Comparison of ENCODE assay signal across 8 cellular contexts in the genomic region with DNA sequence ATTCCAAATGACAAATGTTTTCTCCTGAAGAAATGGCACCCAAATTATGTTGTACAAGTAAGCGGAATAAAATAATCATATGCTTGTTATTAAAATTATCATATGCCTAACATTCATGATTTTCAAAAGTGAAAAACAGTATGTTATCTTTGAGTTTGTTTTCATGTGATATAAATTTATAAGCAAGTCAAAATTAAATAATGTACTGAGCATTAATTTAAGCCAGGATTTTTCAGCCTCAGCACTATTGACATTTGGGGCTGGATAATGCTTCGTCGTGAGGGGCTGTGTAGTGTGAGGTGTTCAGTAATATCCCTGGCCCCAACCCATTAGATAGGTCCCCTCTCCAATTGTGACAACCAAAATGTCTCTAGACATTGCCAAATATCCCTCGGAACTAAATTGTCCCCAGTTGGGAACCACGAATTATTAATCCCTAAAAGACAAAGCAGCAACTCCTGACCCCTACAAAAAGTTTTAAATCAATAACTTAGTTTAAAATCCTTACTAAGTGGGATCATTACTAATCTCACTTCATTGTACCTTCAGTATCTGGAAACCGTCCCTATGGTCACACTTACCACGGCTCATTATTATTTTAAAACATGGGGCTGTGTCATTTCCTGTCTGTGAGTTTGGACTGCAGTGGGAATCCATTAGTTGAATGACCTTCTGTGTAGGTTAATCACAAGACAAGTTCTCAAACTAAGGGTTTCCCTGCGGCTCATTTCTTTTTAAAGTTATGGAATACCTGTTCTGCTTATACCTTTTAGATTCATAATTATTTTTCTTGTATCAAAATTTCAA. TPM values are rescaled to one million over a fixed set of nuclear protein-coding genes. Genes with fewer than 3 reads are reported as not detected.
DNase-seq lines count a peak whose midpoint lies in the region; ATAC-seq, FAIRE-seq and TF ChIP-seq lines count a peak whose summit lies in the region.

No MANE protein-coding gene starts in this region.

- H3K4me2 ChIP-seq in A549 (peak overlapping the region; percentile 82), H1 (ENCODE audit: insufficient read depth in 1 of 2, low read depth in 2 of 2, low read length in 2 of 2) (peak overlapping the region; percentile 98 to 99), neural progenitor cell (peak overlapping the region; percentile 87)

- no peak overlapping the region for H2BK15ac ChIP-seq in H1 (ENCODE audit: low read length)

- H3K9ac ChIP-seq in H1 (replicated peaks in 1 of 4; ENCODE audit: extremely low read depth in 1 of 4, low read depth in 3 of 4, low read length in 3 of 4) = no peak overlapping the region
- H3K9ac ChIP-seq in neural progenitor cell = no peak overlapping the region

- BruUV-seq in Panc1 (replicated peaks; lab: Mats Ljungman, UMichigan) = TSS peak; percentile 58

- H3K27ac ChIP-seq in A549 (peak overlapping the region; percentile 82 to 95; a peak in 4 of 6 replicates), Panc1 (ENCODE audit: low read length) (peak overlapping the region; percentile 97), H1 (ENCODE audit: low read depth, low read length) (no peak overlapping the region), neural progenitor cell (no peak overlapping the region)

- no peak overlapping the region for H4K8ac ChIP-seq in H1 (ENCODE audit: extremely low read depth, insufficient read depth, low read length)

- POLR2A ChIA-PET in A549 (lab: Yijun Ruan, JAX) = no interaction called here
- POLR2A ChIA-PET in Panc1 (lab: Charles Lee) = interaction anchor here (0.9 kb wide), 1 partner anchor 18 kb away, joined by 3 read pairs; no protein-coding TSS in a partner anchor
- POLR2A ChIA-PET in H1 (lab: Charles Lee; ENCODE audit: partially characterized antibody) = interaction anchor here (1.1 to 2.7 kb wide), 6 partner anchors 24 to 87 kb away, joined by 3 to 9 read pairs (median 4); a partner anchor contains a TSS

- no peaks in the 10 kb centered on the region for H3K79me1 ChIP-seq in H1 (ENCODE audit: low read depth, low read length)

- H2AK5ac ChIP-seq in H1 (ENCODE audit: low read depth, low read length) = no peak overlapping the region

- H2BK12ac ChIP-seq in H1 (ENCODE audit: low read depth, low read length) = no peak overlapping the region

- H3K36me3 ChIP-seq in Panc1 (ENCODE audit: control insufficient read depth, insufficient read depth, low read length) = no peaks in the 10 kb centered on the region; the same call in 1 of the 2 replicates
- H3K36me3 ChIP-seq in H1 (ENCODE audit: control insufficient read depth in 2 of 4, insufficient read depth in 4 of 4, low read length in 3 of 4) = no peaks in the 10 kb centered on the region; a peak in 1 of 8 replicates
- H3K36me3 ChIP-seq in neural progenitor cell = no peaks in the 10 kb centered on the region

- TF ChIP-seq EP300 in A549 (IDR thresholded peaks at IDR 0.05) = no peak
- TF ChIP-seq EP300 in H1 (IDR thresholded peaks at IDR 0.05; ENCODE audit: borderline replicate concordance in 1 of 2, low read depth in 2 of 2, low read length in 2 of 2) = no peak

- no peak overlapping the region for H4K5ac ChIP-seq in H1 (ENCODE audit: insufficient read length, low read depth, low read length)

- TF ChIP-seq CTCF in A549 (IDR thresholded peaks at IDR 0.05) = no peak
- no peak for TF ChIP-seq CTCF in GM12875 (IDR thresholded peaks at IDR 0.05; ENCODE audit: borderline replicate concordance, insufficient read depth, low read depth, low read length)
- no peak for TF ChIP-seq CTCF in Panc1 (IDR thresholded peaks at IDR 0.05)
- TF ChIP-seq CTCF in H1 (IDR thresholded peaks at IDR 0.05; ENCODE audit: control extremely low read depth in 1 of 3, insufficient read depth in 1 of 3, low read depth in 1 of 3, low read length in 3 of 3) = no peak
- no peak for TF ChIP-seq CTCF in neural progenitor cell (IDR thresholded peaks at IDR 0.05)

- peaks cover 10% of the 10 kb centered on the region for H3K23me2 ChIP-seq in H1 (ENCODE audit: low read depth, low read length)

- FAIRE-seq in A549 (lab: Jason Lieb, UNC) (no peak), H1 (lab: Jason Lieb, UNC) (no peak)

- DNase-seq in A549 (ENCODE audit: low read depth in 1 of 2, low spot score in 1 of 2) = no peak
- DNase-seq in Panc1 (ENCODE audit: low read depth, low spot score) = no peak
- DNase-seq in H1 (ENCODE audit: low read depth in 1 of 2, low spot score in 2 of 2) = no peak
- no peak for DNase-seq in neural progenitor cell (ENCODE audit: low spot score)
- DNase-seq in stimulated activated naive CD4-positive, alpha-beta T cell treated with Interleukin-2 at 50 U/mL for 16 hours (lab: John Stamatoyannopoulos, UW) = no peak

- no peak for TF ChIP-seq RAD21 in A549 (conservative IDR thresholded peaks at IDR 0.05 in 1 of 2, IDR thresholded peaks at IDR 0.05 in 1 of 2)
- TF ChIP-seq RAD21 in H1 (IDR thresholded peaks at IDR 0.05 in 1 of 2, conservative IDR thresholded peaks at IDR 0.05 in 1 of 2; ENCODE audit: low read depth in 2 of 2, low read length in 2 of 2) = no peak

- H2AFZ ChIP-seq in H1 (ENCODE audit: low read length) = no peak overlapping the region
- peak overlapping the region; percentile 96 for H2AFZ ChIP-seq in neural progenitor cell (replicated peaks)

- H2BK120ac ChIP-seq in H1 (replicated peaks; ENCODE audit: low read depth, low read length) = no peak overlapping the region

- no peak overlapping the region for H3K23ac ChIP-seq in H1 (ENCODE audit: insufficient read length)

- peaks cover 3% of the 10 kb centered on the region for H3F3A ChIP-seq in neural progenitor cell (ENCODE audit: low read depth)

- H3K18ac ChIP-seq in H1 (ENCODE audit: extremely low read depth, low read length) = no peak overlapping the region

- no peak overlapping the region for H3K4ac ChIP-seq in H1 (replicated peaks; ENCODE audit: insufficient read length, low read depth, low read length)

- peak overlapping the region; percentile 70 for H3K4me3 ChIP-seq in A549
- H3K4me3 ChIP-seq in GM12875 (ENCODE audit: low read depth, low read length) = peak overlapping the region; percentile 91
- peak overlapping the region; percentile 82 to 97 for H3K4me3 ChIP-seq in Panc1 (ENCODE audit: low read depth in 2 of 2, low read length in 2 of 2)
- peak overlapping the region in 3 of 4 experiments; percentile 64 to 82 (median 67); a peak in 5 of 8 replicates for H3K4me3 ChIP-seq in H1 (ENCODE audit: extremely low read depth in 1 of 4, insufficient read depth in 2 of 4, low read depth in 3 of 4, low read length in 4 of 4)
- peak overlapping the region; percentile 60 for H3K4me3 ChIP-seq in neural progenitor cell

- H3K9me3 Mint-ChIP-seq in neural progenitor cell = no peaks in the 10 kb centered on the region

- no peak overlapping the region for H3K14ac ChIP-seq in H1 (ENCODE audit: insufficient read length)

- peak overlapping the region; percentile 90 for H3K4me3 Mint-ChIP-seq in neural progenitor cell

- 69% methylated on average over 8 of the region's 8 CpGs for WGBS in A549 (ENCODE audit: missing lambda C conversion rate)
- WGBS in H1 (ENCODE audit: extremely low coverage in 1 of 2, insufficient coverage in 1 of 2, insufficient read length in 1 of 2, insufficient replicate concordance in 2 of 2, low coverage in 1 of 2, low lambda C conversion rate in 2 of 2, missing lambda C conversion rate in 1 of 2), 2 experiments = 72% methylated on average over 8 of the region's 8 CpGs; no CpG with 5 or more reads in 1 of the 2 experiments

- H4K20me1 ChIP-seq in H1 (replicated peaks in 1 of 2; ENCODE audit: control insufficient read depth in 1 of 2, insufficient read depth in 2 of 2, low read length in 2 of 2) (no peaks in the 10 kb centered on the region), neural progenitor cell (ENCODE audit: low read depth) (no peaks in the 10 kb centered on the region)

- peaks cover 34% of the 10 kb centered on the region for H3K4me1 Mint-ChIP-seq in neural progenitor cell

- TF ChIP-seq POLR2A in A549 (IDR thresholded peaks at IDR 0.05; ENCODE audit: low read length) (no peak), H1 (IDR thresholded peaks at IDR 0.05; ENCODE audit: control extremely low read depth in 1 of 2, low read depth in 2 of 2, low read length in 2 of 2) (no peak)

- no peak overlapping the region for H3K27ac Mint-ChIP-seq in neural progenitor cell

- H4K91ac ChIP-seq in H1 (replicated peaks; ENCODE audit: insufficient read length, low read length) = no peak overlapping the region

- intact Hi-C loops in Panc1 (cut with micrococcal nuclease; ENCODE audit: unreplicated experiment) = loop anchor here (5.0 kb wide), 1 partner anchor 44 kb away; a partner anchor contains a TSS

- H3K27me3 Mint-ChIP-seq in neural progenitor cell (ENCODE audit: insufficient read depth, low read depth) = peaks cover 4% of the 10 kb centered on the region

- H3K9me3 ChIP-seq in A549 (no peaks in the 10 kb centered on the region), Panc1 (ENCODE audit: control insufficient read depth, insufficient read depth, low read depth, low read length) (no peaks in the 10 kb centered on the region; the same call in 1 of the 2 replicates), H1 (ENCODE audit: insufficient read depth in 2 of 2, low read depth in 1 of 2, low read length in 1 of 2) (no peaks in the 10 kb centered on the region), neural progenitor cell (ENCODE audit: low read depth) (no peaks in the 10 kb centered on the region)

- H3K27me3 ChIP-seq in Panc1 (ENCODE audit: control insufficient read depth, insufficient read depth, low read length) = no peaks in the 10 kb centered on the region
- H3K27me3 ChIP-seq in H1 (replicated peaks in 1 of 4; ENCODE audit: control insufficient read depth in 3 of 4, extremely low read depth in 1 of 4, insufficient read depth in 3 of 4, low read length in 3 of 4) = peaks cover 0 to 6% (median 0%) of the 10 kb centered on the region in 4 experiments; a peak in 3 of 7 replicates
- H3K27me3 ChIP-seq in neural progenitor cell = peaks cover 14% of the 10 kb centered on the region

- H2BK20ac ChIP-seq in H1 (ENCODE audit: low read length) = no peak overlapping the region

- peaks cover 16% of the 10 kb centered on the region for H3K36me3 Mint-ChIP-seq in neural progenitor cell

- CTCF ChIA-PET in A549 (lab: Yijun Ruan, JAX) = interaction anchor here (1.2 to 3.2 kb wide), 2 partner anchors 24 to 30 kb away, joined by 3 to 9 read pairs; no protein-coding TSS in a partner anchor
- CTCF ChIA-PET in Panc1 (lab: Charles Lee) = no interaction called here
- CTCF ChIA-PET in H1 (lab: Charles Lee; ENCODE audit: partially characterized antibody) = no interaction called here

- H3K79me2 ChIP-seq in H1 (ENCODE audit: control insufficient read depth in 1 of 2, insufficient read depth in 2 of 2, low read length in 2 of 2) (no peaks in the 10 kb centered on the region), neural progenitor cell (ENCODE audit: low read depth) (peaks cover 7% of the 10 kb centered on the region)

- H2BK5ac ChIP-seq in H1 (ENCODE audit: low read depth, low read length) = no peak overlapping the region

- ATAC-seq in A549 (0 out of 6 replicates have a peak, but pooled peaks of 1 of the 2 experiments have one; percentile 16), HG03196 (IDR thresholded peaks at IDR 0.05; ENCODE audit: unreplicated experiment) (peak; percentile 30), Panc1 (peak; percentile 29; the same call in 1 of the 2 replicates), HG03469 (IDR thresholded peaks at IDR 0.05; ENCODE audit: unreplicated experiment) (no peak)

- in situ Hi-C loops in Panc1 (cut with HindIII; ENCODE audit: low pct_unique_long_range_greater_than_20kb, low sequenced_read_pairs) = no loop called here

- no peak overlapping the region for H3K56ac ChIP-seq in H1 (replicated peaks; ENCODE audit: insufficient read length, low read depth, low read length)

- H3K4me1 ChIP-seq in A549 (peaks cover 11% of the 10 kb centered on the region), Panc1 (ENCODE audit: control insufficient read depth, insufficient read depth, low read length) (peaks cover 14% of the 10 kb centered on the region), H1 (replicated peaks in 1 of 4; ENCODE audit: control insufficient read depth in 3 of 4, insufficient read depth in 4 of 4, low read length in 3 of 4) (peaks cover 5 to 9% (median 7%) of the 10 kb centered on the region in 4 experiments; a peak in 6 of 7 replicates), neural progenitor cell (peaks cover 9% of the 10 kb centered on the region)

RNA-seq across cellular contexts. Expression of a gene that starts 1.3 kb away (rescaled TPM):
- polyA plus RNA-seq in A549 (2011; rRNA removed) (35.5 and 36.3 TPM in 2 replicates), A549 (2017; fragmentation: RNase III; extraction: RNeasy Plus Mini Kit Qiagen cat#74134 plus additional on column Dnase treatment) (13.5 to 16.5 TPM (median 15.2 TPM) in 3 replicates), H1 (2011; rRNA removed) (8.9 and 11.0 TPM in 2 replicates)
- 7.0 and 9.5 TPM in 2 replicates for polyA plus RNA-seq in A549 (2012; cell fraction: cytosol; rRNA removed)
- polyA plus RNA-seq in A549 (2012; cell fraction: nucleus; rRNA removed) = 10.5 and 14.7 TPM in 2 replicates
- 47.4 and 58.1 TPM in 2 replicates for polyA minus RNA-seq in A549 (2011; rRNA and poly(A)+ RNA removed)
- total RNA-seq in Panc1 (2021; ENCODE audit: unreplicated experiment) (78.7 TPM), neural progenitor cell (ENCODE audit: low replicate concordance) (24.3 and 56.3 TPM in 2 replicates)
- 27.1 TPM for polyA plus RNA-seq in Panc1 (2012; ENCODE audit: insufficient read length)
- total RNA-seq in H1 (2021; fragmentation: NEBNext Ultra II Directional; extraction: Animal tissue kit (Norgen Biotek cat#: 25700)) = 19.6 and 22.2 TPM in 2 replicates
- 10.3 TPM for polyA plus RNA-seq in H1 (2011; cell fraction: cytosol; rRNA removed)
- polyA plus RNA-seq in H1 (2011; cell fraction: nucleus; rRNA removed) = 19.4 TPM
- polyA plus RNA-seq in H1 (2012, experiment 1 of 2) = 8.9 to 11.6 TPM (median 10.6 TPM) in 4 replicates
- polyA plus RNA-seq in H1 (2012, experiment 2 of 2) = 0.68 TPM
- 10.8 TPM for polyA plus RNA-seq in H1 (2013, experiment 1 of 2)
- polyA plus RNA-seq in H1 (2013, experiment 2 of 2) = 9.4 TPM
- polyA minus RNA-seq in H1 (2011; rRNA and poly(A)+ RNA removed) = 25.8 and 33.7 TPM in 2 replicates
- polyA minus RNA-seq in H1 (2011; cell fraction: cytosol; rRNA and poly(A)+ RNA removed) = 10.4 TPM
- polyA minus RNA-seq in H1 (2011; cell fraction: nucleus; rRNA and poly(A)+ RNA removed) = 33.8 TPM

RNA-seq across cellular contexts. Expression of a gene that starts 44.8 kb away (rescaled TPM):
- polyA plus RNA-seq in A549 (2011; rRNA removed) (188 and 198 TPM in 2 replicates), A549 (2017; fragmentation: RNase III; extraction: RNeasy Plus Mini Kit Qiagen cat#74134 plus additional on column Dnase treatment) (84.6 to 89.6 TPM (median 86.7 TPM) in 3 replicates), H1 (2011; rRNA removed) (46.0 and 62.9 TPM in 2 replicates)
- polyA plus RNA-seq in A549 (2012; cell fraction: cytosol; rRNA removed) = 51.2 and 74.8 TPM in 2 replicates
- polyA plus RNA-seq in A549 (2012; cell fraction: nucleus; rRNA removed) = 19.8 and 25.1 TPM in 2 replicates
- polyA minus RNA-seq in A549 (2011; rRNA and poly(A)+ RNA removed) = 63.1 and 66.9 TPM in 2 replicates
- total RNA-seq in Panc1 (2021; ENCODE audit: unreplicated experiment) (127 TPM), neural progenitor cell (ENCODE audit: low replicate concordance) (151 and 213 TPM in 2 replicates)
- polyA plus RNA-seq in Panc1 (2012; ENCODE audit: insufficient read length) = 58.6 TPM
- 80.5 and 89.5 TPM in 2 replicates for total RNA-seq in H1 (2021; fragmentation: NEBNext Ultra II Directional; extraction: Animal tissue kit (Norgen Biotek cat#: 25700))
- 64.8 TPM for polyA plus RNA-seq in H1 (2011; cell fraction: cytosol; rRNA removed)
- polyA plus RNA-seq in H1 (2011; cell fraction: nucleus; rRNA removed) = 28.5 TPM
- polyA plus RNA-seq in H1 (2012, experiment 1 of 2) = 53.9 to 86.4 TPM (median 59.0 TPM) in 4 replicates
- polyA plus RNA-seq in H1 (2012, experiment 2 of 2) = 13.5 TPM
- polyA plus RNA-seq in H1 (2013, experiment 1 of 2) = 62.1 TPM
- 65.6 TPM for polyA plus RNA-seq in H1 (2013, experiment 2 of 2)
- 71.0 and 90.2 TPM in 2 replicates for polyA minus RNA-seq in H1 (2011; rRNA and poly(A)+ RNA removed)
- polyA minus RNA-seq in H1 (2011; cell fraction: cytosol; rRNA and poly(A)+ RNA removed) = 35.2 TPM
- polyA minus RNA-seq in H1 (2011; cell fraction: nucleus; rRNA and poly(A)+ RNA removed) = 43.4 TPM

Comparison
In these comparisons a context has a peak if more than half of its experiments do, and no peak if none do; other contexts are left out.
1. H3K27ac ChIP-seq: peak in A549 (2 of 2) and Panc1 (single experiment); none in H1 (single experiment) and neural progenitor cell (single experiment).
2. Peak in every context shown above with its lines, with median percentiles within 50 percentile points of each other: H3K4me2 ChIP-seq and H3K4me3 ChIP-seq.